ENCODE assay signal across 9 cellular contexts in genomic region chr2:112623913-112624777, GRCh38. TPM values are rescaled to one million over a fixed set of nuclear protein-coding genes. Genes with fewer than 3 reads are reported as not detected.
DNase-seq lines count a peak whose midpoint lies in the region; ATAC-seq, FAIRE-seq and TF ChIP-seq lines count a peak whose summit lies in the region.
"Had no signal": no experiment of that assay in that cellular context is flagged by ENCODE, and none has a peak within 500 bp of the region (broad histone marks: within the 10 kb centered on the region; RNA-seq: fewer than 3 reads in every experiment).

No MANE protein-coding gene starts in this region.

- peak overlapping the region; percentile 60 for H3K4me3 Mint-ChIP-seq in activated CD4-positive, alpha-beta memory T cell treated with anti-CD3 and anti-CD28 coated beads, Interleukin-2, amount 10 ng/mL, durations not matched to agents 7 days and 5 days

- H3K36me3 Mint-ChIP-seq in activated CD4-positive, alpha-beta memory T cell treated with anti-CD3 and anti-CD28 coated beads, Interleukin-2, amount 10 ng/mL, durations not matched to agents 7 days and 5 days (ENCODE audit: low read depth), result no peaks in the 10 kb centered on the region

- H3K9me3 ChIP-seq in spleen, result no peaks in the 10 kb centered on the region

- POLR2A ChIA-PET in activated CD4-positive, alpha-beta memory T cell treated with anti-CD3 and anti-CD28 coated beads, Interleukin-2, amount 10 ng/mL, durations not matched to agents 7 days and 5 days (lab: Charles Lee), result interaction anchor here (0.6 to 15.7 kb wide), 16 partner anchors 10 to 152 kb away, joined by 3 to 492 read pairs (median 5); partner anchors contain the start of genes CHCHD5 and SLC20A1

- H3K4me1 ChIP-seq in spleen, result peaks cover 10 to 50% (median 26%) of the 10 kb centered on the region in 6 donors
- H3K4me1 ChIP-seq: parathyroid adenoma had no signal

- no peaks in the 10 kb centered on the region for H3K27me3 ChIP-seq in spleen (replicated peaks in 1 of 7)

- H3K4me1 Mint-ChIP-seq in activated CD4-positive, alpha-beta memory T cell treated with anti-CD3 and anti-CD28 coated beads, Interleukin-2, amount 10 ng/mL, durations not matched to agents 7 days and 5 days, result peaks cover 64% of the 10 kb centered on the region

- no peak for TF ChIP-seq POLR2A in spleen (IDR thresholded peaks at IDR 0.05)

- H3K27me3 Mint-ChIP-seq in activated CD4-positive, alpha-beta memory T cell treated with anti-CD3 and anti-CD28 coated beads, Interleukin-2, amount 10 ng/mL, durations not matched to agents 7 days and 5 days, result peaks cover 2% of the 10 kb centered on the region

- no peaks in the 10 kb centered on the region for H3K9me3 Mint-ChIP-seq in activated CD4-positive, alpha-beta memory T cell treated with anti-CD3 and anti-CD28 coated beads, Interleukin-2, amount 10 ng/mL, durations not matched to agents 7 days and 5 days

- WGBS in spleen, 5 donors, result 63 to 75% (median 68%) methylated on average over 11 of the region's 11 CpGs

- no peaks in the 10 kb centered on the region for H3K36me3 ChIP-seq in spleen

- H3K27ac Mint-ChIP-seq in activated CD4-positive, alpha-beta memory T cell treated with anti-CD3 and anti-CD28 coated beads, Interleukin-2, amount 10 ng/mL, durations not matched to agents 7 days and 5 days, result peak overlapping the region; percentile 93

- peak; percentile 90 for DNase-seq in HS-27A (ENCODE audit: low read depth)
- peak; percentile 90 for DNase-seq in activated CD4-positive, alpha-beta memory T cell treated with anti-CD3 and anti-CD28 coated beads, Interleukin-2, amount 10 ng/mL, durations not matched to agents 7 days and 5 days
- peak; percentile 95 for DNase-seq in epithelial cell of prostate (ENCODE audit: low read depth, low spot score)
- peak; percentile 24 to 54 for DNase-seq in stimulated activated CD4-positive, alpha-beta T cell treated with anti-CD3 and anti-CD28 coated beads, Interleukin-1b, Interleukin-23, amount 100 ng/mL, for 1 hour (ENCODE audit: low read depth in 2 of 2)
- no peak for DNase-seq in frontal cortex (ENCODE audit: low spot score in 2 of 2)
- no peak for DNase-seq in NCI-H146 treated with DMSO at 0.1 percent for 48 hours (lab: John Stamatoyannopoulos, UW; ENCODE audit: unreplicated experiment)
- no peak for DNase-seq in spleen

- CTCF ChIA-PET in activated CD4-positive, alpha-beta memory T cell treated with anti-CD3 and anti-CD28 coated beads, Interleukin-2, amount 10 ng/mL, durations not matched to agents 7 days and 5 days (lab: Charles Lee), result interaction anchor here (0.8 to 12.8 kb wide), 16 partner anchors 20 to 515 kb away, joined by 3 to 221 read pairs (median 4); partner anchors contain the start of gene SLC20A1

- no peak for FAIRE-seq in frontal cortex (lab: Jason Lieb, UNC)

- no peak for TF ChIP-seq CTCF in spleen (IDR thresholded peaks at IDR 0.05 in 8 of 11, conservative IDR thresholded peaks at IDR 0.05 in 3 of 11)

- H3K4me3 ChIP-seq in spleen, result no peak overlapping the region

- intact Hi-C loops in spleen (cut with DNase I; ENCODE audit: low total_unique reads), result no loop called here

- peak overlapping the region; percentile 99 for H3K27ac ChIP-seq in epithelial cell of prostate
- peak overlapping the region in 4 of 8 donors; percentile 15 to 82 (median 68) for H3K27ac ChIP-seq in spleen
- H3K27ac ChIP-seq: parathyroid adenoma had no signal

- ATAC-seq in GM19025 (IDR thresholded peaks at IDR 0.05; ENCODE audit: low read depth, unreplicated experiment), result peak; percentile 64

RNA-seq across cellular contexts. Expression of gene SLC20A1, which starts 21.6 kb away (rescaled TPM):
- total RNA-seq in activated CD4-positive, alpha-beta memory T cell treated with anti-CD3 and anti-CD28 coated beads, Interleukin-2, amount 10 ng/mL, durations not matched to agents 7 days and 5 days, result 100 to 1,000 TPM; 152 to 158 TPM
- total RNA-seq in frontal cortex (21.6 TPM), spleen (10 to 100 TPM; 49.0 to 83.6 (median 69.9) TPM)
- 10 to 100 TPM; 15.4 to 24.5 (median 17.8) TPM for polyA plus RNA-seq in spleen

RNA-seq across cellular contexts. Expression of gene CHCHD5, which starts 39.7 kb away (rescaled TPM):
- 10 to 100 TPM; 40.0 to 47.5 TPM for total RNA-seq in activated CD4-positive, alpha-beta memory T cell treated with anti-CD3 and anti-CD28 coated beads, Interleukin-2, amount 10 ng/mL, durations not matched to agents 7 days and 5 days
- total RNA-seq in frontal cortex (3.3 TPM), spleen (10 to 100 TPM; 11.9 to 22.4 (median 16.1) TPM)
- 10 to 100 TPM; 21.5 to 34.8 (median 31.9) TPM for polyA plus RNA-seq in spleen

Comparison
In these comparisons a context has a peak if more than half of its experiments do, and no peak if none do; other contexts are left out.
1. DNase-seq: peak in HS-27A (single experiment), activated CD4-positive, alpha-beta memory T cell treated with anti-CD3 and anti-CD28 coated beads, Interleukin-2, amount 10 ng/mL, durations not matched to agents 7 days and 5 days (single experiment), epithelial cell of prostate (single experiment) and stimulated activated CD4-positive, alpha-beta T cell treated with anti-CD3 and anti-CD28 coated beads, Interleukin-1b, Interleukin-23, amount 100 ng/mL, for 1 hour (2 of 2); none in frontal cortex (0 of 2), NCI-H146 treated with DMSO at 0.1 percent for 48 hours (single experiment) and spleen (single experiment).